Comparison of ENCODE assay signal across 25 cellular contexts in genomic region chr1:159992161-159992560, GRCh38. TPM values are rescaled to one million over a fixed set of nuclear protein-coding genes. Genes with fewer than 3 reads are reported as not detected.
DNase-seq lines count a peak whose midpoint lies in the region; ATAC-seq and TF ChIP-seq lines count a peak whose summit lies in the region.
"Had no signal": no experiment of that assay in that cellular context is flagged by ENCODE, and none has a peak within 500 bp of the region (broad histone marks: within the 10 kb centered on the region; RNA-seq: fewer than 3 reads in every experiment).

No MANE protein-coding gene starts in this region.

- H4K20me1 ChIP-seq in IMR-90 (ENCODE audit: insufficient read depth, low read length) = no peaks in the 10 kb centered on the region

- no peak for TF ChIP-seq POLR2A in IMR-90 (IDR thresholded peaks at IDR 0.05; ENCODE audit: low read depth, low read length)
- no peak for TF ChIP-seq POLR2A in right lobe of liver (IDR thresholded peaks at IDR 0.05)

- H2AFZ ChIP-seq in IMR-90 (replicated peaks; ENCODE audit: low read length, poor library complexity) = peak overlapping the region; percentile 48
- H2AFZ ChIP-seq: parathyroid adenoma had no signal

- in situ Hi-C loops in IMR-90 (cut with MboI; ENCODE audit: low sequenced_read_pairs) = no loop called here

- H3K18ac ChIP-seq in IMR-90 (ENCODE audit: low read depth, low read length) = no peak overlapping the region

- no peak overlapping the region for H2BK5ac ChIP-seq in IMR-90 (ENCODE audit: low read depth, low read length, poor library complexity, severe bottlenecking)

- CTCF ChIA-PET in IMR-90 (lab: Yijun Ruan, JAX) = interaction anchor here (1.0 to 1.2 kb wide), 2 partner anchors 15 to 16 kb away, joined by 3 to 4 read pairs; no protein-coding TSS in a partner anchor

- dilution Hi-C loops in IMR-90 (cut with HindIII; ENCODE audit: low sequenced_read_pairs, unreplicated experiment) = no loop called here

- H3K4ac ChIP-seq in IMR-90 (ENCODE audit: low read depth, low read length) = no peak overlapping the region

- 0 out of 2 replicates have a peak, but pooled peaks have one; percentile 30 for ATAC-seq in IMR-90 (ENCODE audit: low read depth)
- ATAC-seq in Right ventricle myocardium superior (ENCODE audit: poor library complexity) = peak; percentile 77
- peak; percentile 38 to 65 (median 58) for ATAC-seq in right lobe of liver
- no peak for ATAC-seq in HG02798 (IDR thresholded peaks at IDR 0.05; ENCODE audit: poor library complexity, unreplicated experiment)
- ATAC-seq: GM12878; stimulated activated naive B cell treated with anti-CD40 and anti-IgM and Interleukin-4, amounts not matched to agents 10 μg/mL and 1 μg/mL and 100 μg/mL, for 72 hours had no signal

- H3K9ac ChIP-seq in IMR-90 (ENCODE audit: low read depth, low read length) = no peak overlapping the region
- H3K9ac ChIP-seq: parathyroid adenoma had no signal

- H3K4me1 ChIP-seq in IMR-90 (ENCODE audit: control insufficient read depth, insufficient read depth, low read length) = peaks cover 2% of the 10 kb centered on the region; the same call in 1 of the 2 replicates
- H3K4me1 ChIP-seq in right lobe of liver = peaks cover 0 to 11% (median 5%) of the 10 kb centered on the region in 4 donors
- no peaks in the 10 kb centered on the region for H3K4me1 ChIP-seq in effector memory CD4-positive, alpha-beta T cell (ENCODE audit: control insufficient read depth, insufficient read depth, low read length, poor library complexity, severe bottlenecking)
- H3K4me1 ChIP-seq: parathyroid adenoma, testis had no signal

- H2BK120ac ChIP-seq in IMR-90 (ENCODE audit: low read depth, low read length) = no peak overlapping the region

- H3K23ac ChIP-seq in IMR-90 (ENCODE audit: low read depth, low read length) = no peak overlapping the region

- H4K5ac ChIP-seq in IMR-90 (ENCODE audit: low read depth, low read length) = no peak overlapping the region

- no peak overlapping the region for H3K4me2 ChIP-seq in IMR-90 (ENCODE audit: low read depth, low read length)

- no peak overlapping the region for H2AK9ac ChIP-seq in IMR-90 (replicated peaks; ENCODE audit: low read depth, low read length, poor library complexity)

- H2AK5ac ChIP-seq in IMR-90 (ENCODE audit: low read depth, low read length) = no peak overlapping the region

- no peak overlapping the region for H3K14ac ChIP-seq in IMR-90 (replicated peaks; ENCODE audit: low read depth, low read length)

- no TSS peak for BruUV-seq in IMR-90 (replicated peaks; lab: Mats Ljungman, UMichigan)

- H4K91ac ChIP-seq in IMR-90 (ENCODE audit: insufficient read depth, low read depth, low read length) = no peak overlapping the region

- no peaks in the 10 kb centered on the region for H3K36me3 ChIP-seq in IMR-90 (ENCODE audit: control insufficient read depth, insufficient read depth, low read length)
- no peaks in the 10 kb centered on the region for H3K36me3 ChIP-seq in right lobe of liver
- no peaks in the 10 kb centered on the region for H3K36me3 ChIP-seq in effector memory CD4-positive, alpha-beta T cell (ENCODE audit: control insufficient read depth, insufficient read depth, low read length)
- H3K36me3 ChIP-seq: lower lobe of right lung had no signal

- POLR2A ChIA-PET in IMR-90 (lab: Charles Lee; ENCODE audit: unreplicated experiment) = no interaction called here

- H2BK15ac ChIP-seq in IMR-90 (ENCODE audit: low read depth, low read length) = no peak overlapping the region

- intact Hi-C loops in IMR-90 (cut with micrococcal nuclease) (no loop called here), Right ventricle myocardium superior (cut with DNase I) (no loop called here), right lobe of liver (cut with DNase I) (no loop called here)

- no peak overlapping the region for H3K4me3 ChIP-seq in IMR-90 (ENCODE audit: insufficient read depth, low read depth, low read length)
- H3K4me3 ChIP-seq in right lobe of liver = no peak overlapping the region
- no peak overlapping the region for H3K4me3 ChIP-seq in effector memory CD4-positive, alpha-beta T cell (ENCODE audit: insufficient read depth, low read depth, low read length, poor library complexity, severe bottlenecking)
- H3K4me3 ChIP-seq: GM12878, lower lobe of right lung, testis had no signal

- TF ChIP-seq CTCF in IMR-90 (conservative IDR thresholded peaks at IDR 0.05; ENCODE audit: low read depth, low read length) (no peak), right lobe of liver (IDR thresholded peaks at IDR 0.05) (no peak)

- peaks cover 3% of the 10 kb centered on the region for H3K27me3 ChIP-seq in IMR-90 (ENCODE audit: control insufficient read depth, insufficient read depth, low read length)
- H3K27me3 ChIP-seq in right lobe of liver = no peaks in the 10 kb centered on the region
- H3K27me3 ChIP-seq in effector memory CD4-positive, alpha-beta T cell (replicated peaks; ENCODE audit: control insufficient read depth, insufficient read depth, low read length, poor library complexity, severe bottlenecking) = no peaks in the 10 kb centered on the region
- H3K27me3 ChIP-seq: testis had no signal

- TF ChIP-seq RAD21 in IMR-90 (IDR thresholded peaks at IDR 0.05; ENCODE audit: low read length) = no peak

- peak; percentile 17 for DNase-seq in AG08395 (ENCODE audit: low spot score)
- no peak for DNase-seq in IMR-90
- DNase-seq in Right ventricle myocardium superior = no peak
- DNase-seq in right lobe of liver = no peak
- DNase-seq in effector memory CD4-positive, alpha-beta T cell = no peak
- DNase-seq in activated CD8-positive, alpha-beta memory T cell treated with anti-CD3 and anti-CD28 coated beads, Interleukin-2, amount 50 U/mL, for 48 hours = no peak
- no peak for DNase-seq in occipital lobe (lab: John Stamatoyannopoulos, UW)
- DNase-seq: activated CD4-positive, alpha-beta memory T cell treated with anti-CD3 and anti-CD28 coated beads, Interleukin-2, amount 10 ng/mL, durations not matched to agents 7 days and 5 days; activated CD4-positive, CD25-positive, alpha-beta regulatory T cell; activated naive CD4-positive, alpha-beta T cell treated with anti-CD3 and anti-CD28 coated beads, Interleukin-2, amount 50 U/mL, for 16 hours; CD4-positive, alpha-beta T cell; DMS153; effector CD4-positive, alpha-beta T cell; GF-D8; lower lobe of right lung; NCI-H1694; stimulated activated CD4-positive, alpha-beta T cell treated with anti-CD3 and anti-CD28 coated beads, Interleukin-2, amount 100 ng/mL, for 24 hours; stimulated activated naive B cell treated with anti-CD40 and anti-IgM and Interleukin-4, amounts not matched to agents 10 μg/mL and 1 μg/mL and 100 μg/mL, for 72 hours; testis had no signal

- H3K56ac ChIP-seq in IMR-90 (ENCODE audit: extremely low read depth, insufficient read depth, low read length) = no peak overlapping the region

- no peaks in the 10 kb centered on the region for H3K79me1 ChIP-seq in IMR-90 (ENCODE audit: low read depth in 1 of 2, low read length in 2 of 2)

- H2BK20ac ChIP-seq in IMR-90 (ENCODE audit: low read depth, low read length) = no peak overlapping the region

- no CpG with 5 or more reads among the region's 1 CpG for WGBS in IMR-90 (ENCODE audit: extremely low coverage in 2 of 2, insufficient read length in 1 of 2), 2 experiments
- no CpG with 5 or more reads among the region's 1 CpG for WGBS in right lobe of liver (ENCODE audit: insufficient coverage, low coverage, low lambda C conversion rate, missing lambda C conversion rate)

- no peak overlapping the region for H4K8ac ChIP-seq in IMR-90 (ENCODE audit: low read depth in 2 of 2, low read length in 2 of 2)

- H3K27ac ChIP-seq in IMR-90 (ENCODE audit: insufficient read depth, low read length) (no peak overlapping the region), right lobe of liver (peak overlapping the region; percentile 21 to 71 (median 36))
- no peak overlapping the region for H3K27ac ChIP-seq in effector memory CD4-positive, alpha-beta T cell (ENCODE audit: insufficient read depth, low read length, poor library complexity, severe bottlenecking)
- H3K27ac ChIP-seq: lower lobe of right lung, parathyroid adenoma, SK-N-MC, testis had no signal

- H3K9me3 ChIP-seq in IMR-90 (ENCODE audit: control insufficient read depth, insufficient read depth, low read length) = no peaks in the 10 kb centered on the region
- H3K9me3 ChIP-seq in right lobe of liver = no peaks in the 10 kb centered on the region
- no peaks in the 10 kb centered on the region for H3K9me3 ChIP-seq in effector memory CD4-positive, alpha-beta T cell (ENCODE audit: control insufficient read depth, low read length)
- H3K9me3 ChIP-seq: lower lobe of right lung, testis had no signal

- no peaks in the 10 kb centered on the region for H3K9me1 ChIP-seq in IMR-90 (ENCODE audit: insufficient read depth, low read length)

TF ChIP-seq in IMR-90, 13 proteins besides CTCF, POLR2A, EP300 and RAD21:
- TF ChIP-seq USF2 (IDR thresholded peaks at IDR 0.05; ENCODE audit: low read depth, low read length) (no peak), FOS (IDR thresholded peaks at IDR 0.05; ENCODE audit: low read depth, low read length) (no peak)

RNA-seq across cellular contexts. Expression of gene SLAMF9, which starts 38.1 kb away (rescaled TPM):
- total RNA-seq in IMR-90 (2012; rRNA removed) (0.18 and 0.28 TPM in 2 replicates), Right ventricle myocardium superior (not detected), right lobe of liver (1 to 10 TPM in 3 of 6 experiments, under 1 TPM in 1, not detected in 2; 0.68 to 2.2 (median 1.6) TPM), occipital lobe (not detected)
- polyA plus RNA-seq in IMR-90 (2012; rRNA removed) = 0.27 and 0.67 TPM in 2 replicates
- polyA plus RNA-seq in IMR-90 (2012; cell fraction: cytosol; rRNA removed) = 0.14 and 0.19 TPM in 2 replicates
- 0.07 TPM in 1 of 2 replicates, not detected in the other for polyA plus RNA-seq in IMR-90 (2012; cell fraction: nucleus; rRNA removed; ENCODE audit: low replicate concordance)
- total RNA-seq: activated CD4-positive, alpha-beta memory T cell treated with anti-CD3 and anti-CD28 coated beads, Interleukin-2, amount 10 ng/mL, durations not matched to agents 7 days and 5 days; CD4-positive, alpha-beta T cell; cerebellum; GM12878; lower lobe of right lung had no signal
- polyA plus RNA-seq: AG04450, GM12878 had no signal

RNA-seq across cellular contexts. Expression of gene PIGM, which starts 39.6 kb away (rescaled TPM):
- total RNA-seq in IMR-90 (2012; rRNA removed) = 2.9 and 4.4 TPM in 2 replicates
- polyA plus RNA-seq in IMR-90 (2012; rRNA removed) = 2.8 and 2.9 TPM in 2 replicates
- 1.6 TPM in 2 replicates for polyA plus RNA-seq in IMR-90 (2012; cell fraction: cytosol; rRNA removed)
- 0.60 and 1.4 TPM in 2 replicates for polyA plus RNA-seq in IMR-90 (2012; cell fraction: nucleus; rRNA removed; ENCODE audit: low replicate concordance)
- total RNA-seq in Right ventricle myocardium superior = 2.0 TPM
- total RNA-seq in right lobe of liver = 1 to 10 TPM; 3.3 to 4.7 (median 3.9) TPM
- 9.5 TPM for total RNA-seq in occipital lobe

RNA-seq across cellular contexts. Expression of gene IGSF9, which starts 46.7 kb away (rescaled TPM):
- total RNA-seq in IMR-90 (2012; rRNA removed) (not detected in 2 replicates), Right ventricle myocardium superior (0.30 TPM), right lobe of liver (10 to 100 TPM in 5 of 6 experiments, 1 to 10 TPM in 1; 2.2 to 53.7 (median 16.6) TPM), occipital lobe (5.9 TPM)
- 0.05 and 0.07 TPM in 2 replicates for polyA plus RNA-seq in IMR-90 (2012; rRNA removed)
- polyA plus RNA-seq in IMR-90 (2012; cell fraction: cytosol; rRNA removed) = 0.02 and 0.05 TPM in 2 replicates
- polyA plus RNA-seq in IMR-90 (2012; cell fraction: nucleus; rRNA removed; ENCODE audit: low replicate concordance) = 0.07 and 0.29 TPM in 2 replicates
- total RNA-seq: activated CD4-positive, alpha-beta memory T cell treated with anti-CD3 and anti-CD28 coated beads, Interleukin-2, amount 10 ng/mL, durations not matched to agents 7 days and 5 days; CD4-positive, alpha-beta T cell; GM12878 had no signal
- polyA plus RNA-seq: AG04450 had no signal

Comparison
In these comparisons a context has a peak if more than half of its experiments do, and no peak if none do; other contexts are left out.
1. H3K27ac ChIP-seq: peak in right lobe of liver (3 of 3); none in IMR-90 (single experiment) and effector memory CD4-positive, alpha-beta T cell (single experiment).